ENCODE assay signal across 1 cellular context in the genomic region with DNA sequence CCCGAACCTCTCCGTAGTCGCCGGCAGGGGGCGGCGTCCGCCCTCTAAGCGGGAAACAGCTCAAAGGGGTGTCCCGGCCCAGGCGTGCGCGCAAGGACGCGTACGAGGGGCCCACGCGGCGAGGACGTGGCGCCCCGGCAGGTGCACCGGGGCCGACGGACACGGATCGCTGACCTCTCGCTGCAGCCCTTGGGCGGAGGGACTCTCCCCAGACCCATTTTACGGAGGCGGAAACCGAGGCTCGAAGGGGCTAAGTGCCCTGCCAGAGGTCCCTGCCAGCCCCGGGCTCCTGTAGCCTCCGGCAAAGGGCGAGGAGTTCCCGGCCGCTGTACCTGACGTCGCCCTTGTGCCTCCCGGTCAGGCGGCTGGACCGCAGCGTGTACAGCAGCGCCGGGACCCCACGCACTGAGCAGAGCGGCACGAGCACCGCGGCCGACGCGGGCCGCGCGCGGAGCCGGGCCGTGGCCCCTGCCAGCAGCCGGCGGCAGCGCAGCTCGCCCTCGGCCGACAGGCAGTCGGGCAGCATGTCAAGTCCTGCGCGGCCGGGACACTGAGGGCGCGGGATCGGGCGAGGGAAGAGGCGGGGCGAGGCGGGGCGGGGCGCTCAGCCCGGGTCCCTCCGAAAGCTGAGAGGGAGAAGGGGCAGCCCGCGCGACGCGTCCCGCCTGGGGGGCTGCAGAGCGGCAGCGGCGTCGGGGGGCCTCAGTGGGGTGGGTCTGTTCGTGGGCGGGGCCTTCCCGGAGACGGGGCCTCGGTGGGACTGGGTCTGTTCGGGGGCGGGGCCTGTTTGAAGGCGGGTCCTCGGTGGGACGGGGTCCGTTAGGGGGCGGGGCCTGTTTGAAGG.
A peak's percentile ranks its signal among the peaks of the same experiment; 100 is the strongest.
TF ChIP-seq lines count a peak whose summit lies in the region.

A gene with protein sequence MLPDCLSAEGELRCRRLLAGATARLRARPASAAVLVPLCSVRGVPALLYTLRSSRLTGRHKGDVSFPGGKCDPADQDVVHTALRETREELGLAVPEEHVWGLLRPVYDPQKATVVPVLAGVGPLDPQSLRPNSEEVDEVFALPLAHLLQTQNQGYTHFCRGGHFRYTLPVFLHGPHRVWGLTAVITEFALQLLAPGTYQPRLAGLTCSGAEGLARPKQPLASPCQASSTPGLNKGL (minus strand): TSS at position 552 of the 844 bp plus-strand sequence. CDS start 26 bp downstream, at position 526.

TF ChIP-seq in HepG2, 621 proteins besides CTCF, POLR2A, EP300 and RAD21 (continued from another document and continues in another):
- TF ChIP-seq, protein P1, sequence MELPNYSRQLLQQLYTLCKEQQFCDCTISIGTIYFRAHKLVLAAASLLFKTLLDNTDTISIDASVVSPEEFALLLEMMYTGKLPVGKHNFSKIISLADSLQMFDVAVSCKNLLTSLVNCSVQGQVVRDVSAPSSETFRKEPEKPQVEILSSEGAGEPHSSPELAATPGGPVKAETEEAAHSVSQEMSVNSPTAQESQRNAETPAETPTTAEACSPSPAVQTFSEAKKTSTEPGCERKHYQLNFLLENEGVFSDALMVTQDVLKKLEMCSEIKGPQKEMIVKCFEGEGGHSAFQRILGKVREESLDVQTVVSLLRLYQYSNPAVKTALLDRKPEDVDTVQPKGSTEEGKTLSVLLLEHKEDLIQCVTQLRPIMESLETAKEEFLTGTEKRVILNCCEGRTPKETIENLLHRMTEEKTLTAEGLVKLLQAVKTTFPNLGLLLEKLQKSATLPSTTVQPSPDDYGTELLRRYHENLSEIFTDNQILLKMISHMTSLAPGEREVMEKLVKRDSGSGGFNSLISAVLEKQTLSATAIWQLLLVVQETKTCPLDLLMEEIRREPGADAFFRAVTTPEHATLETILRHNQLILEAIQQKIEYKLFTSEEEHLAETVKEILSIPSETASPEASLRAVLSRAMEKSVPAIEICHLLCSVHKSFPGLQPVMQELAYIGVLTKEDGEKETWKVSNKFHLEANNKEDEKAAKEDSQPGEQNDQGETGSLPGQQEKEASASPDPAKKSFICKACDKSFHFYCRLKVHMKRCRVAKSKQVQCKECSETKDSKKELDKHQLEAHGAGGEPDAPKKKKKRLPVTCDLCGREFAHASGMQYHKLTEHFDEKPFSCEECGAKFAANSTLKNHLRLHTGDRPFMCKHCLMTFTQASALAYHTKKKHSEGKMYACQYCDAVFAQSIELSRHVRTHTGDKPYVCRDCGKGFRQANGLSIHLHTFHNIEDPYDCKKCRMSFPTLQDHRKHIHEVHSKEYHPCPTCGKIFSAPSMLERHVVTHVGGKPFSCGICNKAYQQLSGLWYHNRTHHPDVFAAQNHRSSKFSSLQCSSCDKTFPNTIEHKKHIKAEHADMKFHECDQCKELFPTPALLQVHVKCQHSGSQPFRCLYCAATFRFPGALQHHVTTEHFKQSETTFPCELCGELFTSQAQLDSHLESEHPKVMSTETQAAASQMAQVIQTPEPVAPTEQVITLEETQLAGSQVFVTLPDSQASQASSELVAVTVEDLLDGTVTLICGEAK (IDR thresholded peaks at IDR 0.05) = no peak
- TF ChIP-seq, protein P1 (CRISPR knock-in tag; IDR thresholded peaks at IDR 0.05) = peak; percentile 60; the same call in 1 of the 2 replicates
- TF ChIP-seq SNAI1 (CRISPR knock-in tag; IDR thresholded peaks at IDR 0.05; ENCODE audit: borderline replicate concordance) (no peak; the same call in 1 of the 2 replicates), POLR2AphosphoS2 (IDR thresholded peaks at IDR 0.05; ENCODE audit: low read depth, low read length) (no peak), ZNF160 (CRISPR knock-in tag; IDR thresholded peaks at IDR 0.05) (0 out of 2 replicates have a peak, but pooled peaks have one; percentile 63), ZNF768 (CRISPR knock-in tag; IDR thresholded peaks at IDR 0.05) (peak; percentile 67), SYNCRIP (IDR thresholded peaks at IDR 0.05; ENCODE audit: insufficient read depth, low read depth, low read length) (no peak), ZNF569 (CRISPR knock-in tag; IDR thresholded peaks at IDR 0.05; ENCODE audit: borderline replicate concordance) (no peak), ESRRA (CRISPR knock-in tag; IDR thresholded peaks at IDR 0.05; ENCODE audit: low read depth) (0 out of 2 replicates have a peak, but pooled peaks have one; percentile 43), ZNF562 (CRISPR knock-in tag; IDR thresholded peaks at IDR 0.05; ENCODE audit: borderline replicate concordance) (no peak), MBD4 (IDR thresholded peaks at IDR 0.05; ENCODE audit: borderline replicate concordance, low read length) (no peak), BRD4 (CRISPR knock-in tag; IDR thresholded peaks at IDR 0.05) (no peak), HNF4G (IDR thresholded peaks at IDR 0.05; ENCODE audit: borderline replicate concordance, low read depth, low read length) (no peak), HNF4G (CRISPR knock-in tag; IDR thresholded peaks at IDR 0.05; ENCODE audit: borderline replicate concordance, low read depth) (no peak; the same call in 1 of the 2 replicates), ZNF441 (CRISPR knock-in tag; IDR thresholded peaks at IDR 0.05; ENCODE audit: borderline replicate concordance) (no peak), RCOR2 (CRISPR knock-in tag; IDR thresholded peaks at IDR 0.05) (peak; percentile 69), RBAK (CRISPR knock-in tag; IDR thresholded peaks at IDR 0.05) (no peak), KDM5B (CRISPR knock-in tag; IDR thresholded peaks at IDR 0.05; ENCODE audit: borderline replicate concordance) (peak; percentile 88), ZNF737 (CRISPR knock-in tag; IDR thresholded peaks at IDR 0.05; ENCODE audit: borderline replicate concordance) (no peak), CHD2 (IDR thresholded peaks at IDR 0.05; ENCODE audit: low read depth, low read length) (0 out of 2 replicates have a peak, but pooled peaks have one; percentile 26), ARNT2 (CRISPR knock-in tag; IDR thresholded peaks at IDR 0.05; ENCODE audit: low read depth) (peak; percentile 89), FIP1L1 (IDR thresholded peaks at IDR 0.05; ENCODE audit: borderline replicate concordance, insufficient read depth, low read depth, low read length) (no peak)
- TF ChIP-seq, protein P2, sequence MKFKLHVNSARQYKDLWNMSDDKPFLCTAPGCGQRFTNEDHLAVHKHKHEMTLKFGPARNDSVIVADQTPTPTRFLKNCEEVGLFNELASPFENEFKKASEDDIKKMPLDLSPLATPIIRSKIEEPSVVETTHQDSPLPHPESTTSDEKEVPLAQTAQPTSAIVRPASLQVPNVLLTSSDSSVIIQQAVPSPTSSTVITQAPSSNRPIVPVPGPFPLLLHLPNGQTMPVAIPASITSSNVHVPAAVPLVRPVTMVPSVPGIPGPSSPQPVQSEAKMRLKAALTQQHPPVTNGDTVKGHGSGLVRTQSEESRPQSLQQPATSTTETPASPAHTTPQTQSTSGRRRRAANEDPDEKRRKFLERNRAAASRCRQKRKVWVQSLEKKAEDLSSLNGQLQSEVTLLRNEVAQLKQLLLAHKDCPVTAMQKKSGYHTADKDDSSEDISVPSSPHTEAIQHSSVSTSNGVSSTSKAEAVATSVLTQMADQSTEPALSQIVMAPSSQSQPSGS (CRISPR knock-in tag; IDR thresholded peaks at IDR 0.05) = peak; percentile 68; the same call in 1 of the 2 replicates
- TF ChIP-seq, protein P3, sequence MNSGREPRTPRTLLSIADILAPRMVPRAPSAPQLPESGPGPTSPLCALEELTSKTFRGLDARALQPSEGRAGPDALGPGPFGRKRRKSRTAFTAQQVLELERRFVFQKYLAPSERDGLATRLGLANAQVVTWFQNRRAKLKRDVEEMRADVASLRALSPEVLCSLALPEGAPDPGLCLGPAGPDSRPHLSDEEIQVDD (CRISPR knock-in tag; IDR thresholded peaks at IDR 0.05; ENCODE audit: borderline replicate concordance) = no peak; the same call in 1 of the 2 replicates
- TF ChIP-seq, protein P4, sequence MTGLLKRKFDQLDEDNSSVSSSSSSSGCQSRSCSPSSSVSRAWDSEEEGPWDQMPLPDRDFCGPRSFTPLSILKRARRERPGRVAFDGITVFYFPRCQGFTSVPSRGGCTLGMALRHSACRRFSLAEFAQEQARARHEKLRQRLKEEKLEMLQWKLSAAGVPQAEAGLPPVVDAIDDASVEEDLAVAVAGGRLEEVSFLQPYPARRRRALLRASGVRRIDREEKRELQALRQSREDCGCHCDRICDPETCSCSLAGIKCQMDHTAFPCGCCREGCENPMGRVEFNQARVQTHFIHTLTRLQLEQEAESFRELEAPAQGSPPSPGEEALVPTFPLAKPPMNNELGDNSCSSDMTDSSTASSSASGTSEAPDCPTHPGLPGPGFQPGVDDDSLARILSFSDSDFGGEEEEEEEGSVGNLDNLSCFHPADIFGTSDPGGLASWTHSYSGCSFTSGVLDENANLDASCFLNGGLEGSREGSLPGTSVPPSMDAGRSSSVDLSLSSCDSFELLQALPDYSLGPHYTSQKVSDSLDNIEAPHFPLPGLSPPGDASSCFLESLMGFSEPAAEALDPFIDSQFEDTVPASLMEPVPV (CRISPR knock-in tag; IDR thresholded peaks at IDR 0.05) = peak; percentile 82; the same call in 1 of the 2 replicates
- TF ChIP-seq, protein P5, sequence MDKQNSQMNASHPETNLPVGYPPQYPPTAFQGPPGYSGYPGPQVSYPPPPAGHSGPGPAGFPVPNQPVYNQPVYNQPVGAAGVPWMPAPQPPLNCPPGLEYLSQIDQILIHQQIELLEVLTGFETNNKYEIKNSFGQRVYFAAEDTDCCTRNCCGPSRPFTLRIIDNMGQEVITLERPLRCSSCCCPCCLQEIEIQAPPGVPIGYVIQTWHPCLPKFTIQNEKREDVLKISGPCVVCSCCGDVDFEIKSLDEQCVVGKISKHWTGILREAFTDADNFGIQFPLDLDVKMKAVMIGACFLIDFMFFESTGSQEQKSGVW (CRISPR knock-in tag; IDR thresholded peaks at IDR 0.05; ENCODE audit: borderline replicate concordance) = no peak
- TF ChIP-seq, protein P6, sequence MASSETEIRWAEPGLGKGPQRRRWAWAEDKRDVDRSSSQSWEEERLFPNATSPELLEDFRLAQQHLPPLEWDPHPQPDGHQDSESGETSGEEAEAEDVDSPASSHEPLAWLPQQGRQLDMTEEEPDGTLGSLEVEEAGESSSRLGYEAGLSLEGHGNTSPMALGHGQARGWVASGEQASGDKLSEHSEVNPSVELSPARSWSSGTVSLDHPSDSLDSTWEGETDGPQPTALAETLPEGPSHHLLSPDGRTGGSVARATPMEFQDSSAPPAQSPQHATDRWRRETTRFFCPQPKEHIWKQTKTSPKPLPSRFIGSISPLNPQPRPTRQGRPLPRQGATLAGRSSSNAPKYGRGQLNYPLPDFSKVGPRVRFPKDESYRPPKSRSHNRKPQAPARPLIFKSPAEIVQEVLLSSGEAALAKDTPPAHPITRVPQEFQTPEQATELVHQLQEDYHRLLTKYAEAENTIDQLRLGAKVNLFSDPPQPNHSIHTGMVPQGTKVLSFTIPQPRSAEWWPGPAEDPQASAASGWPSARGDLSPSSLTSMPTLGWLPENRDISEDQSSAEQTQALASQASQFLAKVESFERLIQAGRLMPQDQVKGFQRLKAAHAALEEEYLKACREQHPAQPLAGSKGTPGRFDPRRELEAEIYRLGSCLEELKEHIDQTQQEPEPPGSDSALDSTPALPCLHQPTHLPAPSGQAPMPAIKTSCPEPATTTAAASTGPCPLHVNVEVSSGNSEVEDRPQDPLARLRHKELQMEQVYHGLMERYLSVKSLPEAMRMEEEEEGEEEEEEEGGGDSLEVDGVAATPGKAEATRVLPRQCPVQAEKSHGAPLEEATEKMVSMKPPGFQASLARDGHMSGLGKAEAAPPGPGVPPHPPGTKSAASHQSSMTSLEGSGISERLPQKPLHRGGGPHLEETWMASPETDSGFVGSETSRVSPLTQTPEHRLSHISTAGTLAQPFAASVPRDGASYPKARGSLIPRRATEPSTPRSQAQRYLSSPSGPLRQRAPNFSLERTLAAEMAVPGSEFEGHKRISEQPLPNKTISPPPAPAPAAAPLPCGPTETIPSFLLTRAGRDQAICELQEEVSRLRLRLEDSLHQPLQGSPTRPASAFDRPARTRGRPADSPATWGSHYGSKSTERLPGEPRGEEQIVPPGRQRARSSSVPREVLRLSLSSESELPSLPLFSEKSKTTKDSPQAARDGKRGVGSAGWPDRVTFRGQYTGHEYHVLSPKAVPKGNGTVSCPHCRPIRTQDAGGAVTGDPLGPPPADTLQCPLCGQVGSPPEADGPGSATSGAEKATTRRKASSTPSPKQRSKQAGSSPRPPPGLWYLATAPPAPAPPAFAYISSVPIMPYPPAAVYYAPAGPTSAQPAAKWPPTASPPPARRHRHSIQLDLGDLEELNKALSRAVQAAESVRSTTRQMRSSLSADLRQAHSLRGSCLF (CRISPR knock-in tag; IDR thresholded peaks at IDR 0.05; ENCODE audit: borderline replicate concordance) = no peak
- TF ChIP-seq, protein P7, sequence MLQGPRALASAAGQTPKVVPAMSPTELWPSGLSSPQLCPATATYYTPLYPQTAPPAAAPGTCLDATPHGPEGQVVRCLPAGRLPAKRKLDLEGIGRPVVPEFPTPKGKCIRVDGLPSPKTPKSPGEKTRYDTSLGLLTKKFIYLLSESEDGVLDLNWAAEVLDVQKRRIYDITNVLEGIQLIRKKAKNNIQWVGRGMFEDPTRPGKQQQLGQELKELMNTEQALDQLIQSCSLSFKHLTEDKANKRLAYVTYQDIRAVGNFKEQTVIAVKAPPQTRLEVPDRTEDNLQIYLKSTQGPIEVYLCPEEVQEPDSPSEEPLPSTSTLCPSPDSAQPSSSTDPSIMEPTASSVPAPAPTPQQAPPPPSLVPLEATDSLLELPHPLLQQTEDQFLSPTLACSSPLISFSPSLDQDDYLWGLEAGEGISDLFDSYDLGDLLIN (CRISPR knock-in tag; IDR thresholded peaks at IDR 0.05; ENCODE audit: borderline replicate concordance) = no peak
